In the genomic region with DNA sequence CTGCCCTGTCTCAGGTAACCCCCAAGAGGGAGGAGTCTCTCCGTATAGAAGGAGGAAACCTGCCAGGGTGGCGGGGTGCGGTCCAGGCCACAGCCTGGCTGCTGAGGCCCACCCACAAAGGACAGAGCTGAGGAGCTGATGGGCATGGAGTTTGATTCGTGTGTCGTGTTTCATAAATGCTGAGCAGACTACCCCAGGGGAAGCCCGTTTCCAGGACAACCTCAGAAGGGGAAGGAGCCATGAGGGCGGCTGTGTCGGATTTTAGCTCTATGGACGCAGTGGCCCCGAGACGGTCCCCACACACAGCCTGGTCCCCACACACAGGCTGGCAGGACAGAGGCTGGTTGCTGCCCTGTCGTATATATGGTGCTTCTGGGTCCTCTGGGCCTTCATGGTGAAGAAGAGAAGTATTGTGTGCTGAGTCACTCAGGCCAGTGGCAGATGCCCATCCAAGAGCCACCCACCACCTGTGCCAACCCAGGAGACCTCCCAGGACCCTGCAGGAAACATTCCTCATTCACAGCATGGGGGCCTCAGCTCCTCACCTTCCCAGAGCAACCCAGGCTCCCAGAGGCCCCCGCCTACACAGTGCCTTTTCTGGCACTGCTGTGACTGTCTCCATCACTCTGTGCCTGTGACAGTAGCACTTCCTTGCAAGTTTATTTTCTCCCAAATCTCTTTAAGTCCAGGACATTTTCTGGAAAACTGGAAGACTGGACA, we compare ENCODE assay signal across 16 cellular contexts.
A peak's percentile ranks its signal among the peaks of the same experiment; 100 is the strongest.
DNase-seq lines count a peak whose midpoint lies in the region; TF ChIP-seq lines count a peak whose summit lies in the region.
"Had no signal": no experiment of that assay in that cellular context is flagged by ENCODE, and none has a peak within 500 bp of the region (broad histone marks: within the 10 kb centered on the region; RNA-seq: fewer than 3 reads in every experiment).

No MANE protein-coding gene starts in this region.

- H3K79me2 ChIP-seq in Karpas-422 (ENCODE audit: low read length) = no peaks in the 10 kb centered on the region
- H3K79me2 ChIP-seq in smooth muscle cell (ENCODE audit: low read depth) = no peaks in the 10 kb centered on the region

- TF ChIP-seq CTCF in smooth muscle cell (IDR thresholded peaks at IDR 0.05; ENCODE audit: borderline replicate concordance, insufficient read depth, poor library complexity, severe bottlenecking) = no peak

- H3K9me3 ChIP-seq in Karpas-422 (ENCODE audit: low read length) (0 out of 2 replicates have a peak, but pooled peaks cover 2% of the 10 kb centered on the region), smooth muscle cell (replicated peaks; ENCODE audit: low read depth) (no peaks in the 10 kb centered on the region)
- H3K9me3 ChIP-seq: SJCRH30 had no signal

- DNase-seq in CD1c-positive myeloid dendritic cell (ENCODE audit: extremely low spot score) (peak; percentile 32), Karpas-422 (peak; percentile 47), mesenteric fat pad (ENCODE audit: low spot score) (peak; percentile 87), smooth muscle cell (lab: John Stamatoyannopoulos, UW; ENCODE audit: unreplicated experiment) (no peak), NCI-H526 treated with DMSO at 0.1 percent for 48 hours (lab: John Stamatoyannopoulos, UW) (no peak), iPS-NIHi11 (ENCODE audit: low spot score) (no peak)
- DNase-seq in central memory CD4-positive, alpha-beta T cell = no peak
- DNase-seq: AML-193; CD4-positive, alpha-beta T cell; NCI-H1417; NCI-H2029; NCI-H2171; NCI-H446 treated with DMSO at 0.1 percent for 48 hours; NCI-H774; RPMI8226; SJCRH30 had no signal

- H3K36me3 ChIP-seq in Karpas-422 (ENCODE audit: insufficient read depth, low read length) (no peaks in the 10 kb centered on the region), smooth muscle cell (ENCODE audit: low read depth) (no peaks in the 10 kb centered on the region)
- H3K36me3 ChIP-seq: SJCRH30 had no signal

- H3K4me2 ChIP-seq in Karpas-422 (ENCODE audit: low read depth, low read length, poor library complexity, severe bottlenecking) (no peak overlapping the region), smooth muscle cell (peak overlapping the region; percentile 3)

- no peaks in the 10 kb centered on the region for H4K20me1 ChIP-seq in Karpas-422 (ENCODE audit: insufficient read depth, low read depth, low read length)
- no peaks in the 10 kb centered on the region for H4K20me1 ChIP-seq in smooth muscle cell (ENCODE audit: low read depth)

- no peaks in the 10 kb centered on the region for H3K9me2 ChIP-seq in Karpas-422 (replicated peaks; ENCODE audit: insufficient read depth, low read length)

- H3K27ac ChIP-seq in Karpas-422 (ENCODE audit: low read length) = no peak overlapping the region
- no peak overlapping the region for H3K27ac ChIP-seq in smooth muscle cell (ENCODE audit: low read depth)
- H3K27ac ChIP-seq: SJCRH30 had no signal

- 90% methylated on average over 13 of the region's 13 CpGs for WGBS in smooth muscle cell (ENCODE audit: low lambda C conversion rate)

- H3K27me3 ChIP-seq in Karpas-422 (ENCODE audit: low read length) (no peaks in the 10 kb centered on the region), smooth muscle cell (ENCODE audit: low read depth) (no peaks in the 10 kb centered on the region)
- H3K27me3 ChIP-seq: SJCRH30 had no signal

- H3F3A ChIP-seq in smooth muscle cell (ENCODE audit: low read depth) = no peaks in the 10 kb centered on the region

- H3K9ac ChIP-seq in Karpas-422 (ENCODE audit: low read length) (no peak overlapping the region), smooth muscle cell (ENCODE audit: low read depth) (no peak overlapping the region)

- H3K4me1 ChIP-seq in Karpas-422 (ENCODE audit: low read length) (no peaks in the 10 kb centered on the region), smooth muscle cell (ENCODE audit: low read depth) (no peaks in the 10 kb centered on the region)
- H3K4me1 ChIP-seq: SJCRH30 had no signal

- H3K4me3 ChIP-seq in Karpas-422 (ENCODE audit: low read length) (no peak overlapping the region), smooth muscle cell (no peak overlapping the region)
- H3K4me3 ChIP-seq: SJCRH30 had no signal

- H2AFZ ChIP-seq in Karpas-422 (ENCODE audit: low read length) = no peak overlapping the region
- no peak overlapping the region for H2AFZ ChIP-seq in smooth muscle cell (ENCODE audit: low read depth)

Comparison
In these comparisons a context has a peak if more than half of its experiments do, and no peak if none do; other contexts are left out.
1. DNase-seq: peak in CD1c-positive myeloid dendritic cell (single experiment), Karpas-422 (single experiment) and mesenteric fat pad (single experiment); none in smooth muscle cell (single experiment), central memory CD4-positive, alpha-beta T cell (single experiment), NCI-H526 treated with DMSO at 0.1 percent for 48 hours (single experiment) and iPS-NIHi11 (single experiment).